In the genomic region with DNA sequence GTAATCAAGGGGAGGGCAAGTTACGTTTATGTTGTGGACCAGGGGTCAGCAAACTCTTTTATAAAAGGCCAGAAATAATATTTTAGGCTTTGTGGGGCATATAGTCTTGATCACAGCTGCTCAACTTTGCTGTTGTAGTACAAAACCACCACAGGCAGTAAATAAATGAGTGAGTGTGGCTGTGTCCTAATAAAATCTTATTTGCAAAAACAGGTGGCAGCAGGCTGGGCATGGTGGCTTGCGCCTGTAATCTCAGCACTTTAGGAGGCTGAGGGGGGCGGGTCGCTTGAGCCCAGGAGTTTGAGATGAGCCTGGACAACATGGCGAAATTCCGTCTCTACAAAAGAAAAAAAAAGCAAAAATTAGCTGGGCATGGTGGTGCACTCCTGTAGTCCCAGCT, we compare ENCODE assay signal across 18 cellular contexts. TPM values are rescaled to one million over a fixed set of nuclear protein-coding genes. Genes with fewer than 3 reads are reported as not detected.
DNase-seq lines count a peak whose midpoint lies in the region; TF ChIP-seq lines count a peak whose summit lies in the region.
"Had no signal": no experiment of that assay in that cellular context is flagged by ENCODE, and none has a peak within 500 bp of the region (broad histone marks: within the 10 kb centered on the region; RNA-seq: fewer than 3 reads in every experiment).

No MANE protein-coding gene starts in this region.

- H2BK120ac ChIP-seq in mesenchymal stem cell (ENCODE audit: low read depth, low read length): no peak overlapping the region

- H3K79me1 ChIP-seq in mesenchymal stem cell (replicated peaks; ENCODE audit: low read length, poor library complexity, severe bottlenecking): no peaks in the 10 kb centered on the region

- peak overlapping the region in 1 of 2 experiments; percentile 67 for H2BK12ac ChIP-seq in mesenchymal stem cell (ENCODE audit: low read length in 2 of 2)

- H3K18ac ChIP-seq in mesenchymal stem cell (ENCODE audit: low read depth in 1 of 2, low read length in 2 of 2): peak overlapping the region; percentile 69 to 72

- intact Hi-C loops in lower leg skin (cut with DNase I; ENCODE audit: low total_unique reads): no loop called here

- H3K9me3 ChIP-seq in SJCRH30 (replicated peaks): no peaks in the 10 kb centered on the region
- no peaks in the 10 kb centered on the region for H3K9me3 ChIP-seq in mesenchymal stem cell (ENCODE audit: control insufficient read depth, low read length)
- H3K9me3 ChIP-seq: Caco-2, HAP-1, MG63 had no signal

- peak overlapping the region; percentile 51 for H4K8ac ChIP-seq in mesenchymal stem cell (ENCODE audit: low read length)

- H2AFZ ChIP-seq in mesenchymal stem cell (ENCODE audit: low read depth, low read length): no peak overlapping the region

- no peak overlapping the region for H3K14ac ChIP-seq in mesenchymal stem cell (ENCODE audit: low read length in 2 of 2)

- TF ChIP-seq CTCF in lower leg skin (IDR thresholded peaks at IDR 0.05): no peak

- H4K91ac ChIP-seq in mesenchymal stem cell (ENCODE audit: low read length): peak overlapping the region; percentile 88

- no peak overlapping the region for H2BK5ac ChIP-seq in mesenchymal stem cell (ENCODE audit: low read depth, low read length, poor library complexity, severe bottlenecking)

- no peaks in the 10 kb centered on the region for H3K36me3 ChIP-seq in SJCRH30
- no peaks in the 10 kb centered on the region for H3K36me3 ChIP-seq in mesenchymal stem cell (ENCODE audit: control insufficient read depth in 1 of 2, insufficient read depth in 2 of 2, low read depth in 1 of 2, low read length in 2 of 2)
- H3K36me3 ChIP-seq: HAP-1, MG63 had no signal

- peaks cover 18% of the 10 kb centered on the region for H3K4me1 ChIP-seq in SJCRH30
- peaks cover 8% of the 10 kb centered on the region for H3K4me1 ChIP-seq in mesenchymal stem cell (ENCODE audit: control insufficient read depth, insufficient read depth, low read depth, low read length)
- H3K4me1 ChIP-seq: HAP-1 had no signal

- no peak overlapping the region for H3K4me2 ChIP-seq in mesenchymal stem cell (ENCODE audit: low read length, poor library complexity, severe bottlenecking)

- no peak overlapping the region for H3K9ac ChIP-seq in mesenchymal stem cell (ENCODE audit: low read length)

- peak overlapping the region; percentile 67 for H2AK5ac ChIP-seq in mesenchymal stem cell (ENCODE audit: low read length, severe bottlenecking)

- H3K4ac ChIP-seq in mesenchymal stem cell (ENCODE audit: low read depth in 1 of 2, low read length in 2 of 2): peak overlapping the region in 1 of 2 experiments; percentile 79

- peak overlapping the region; percentile 12 for H2BK15ac ChIP-seq in mesenchymal stem cell (ENCODE audit: low read depth, poor library complexity, severe bottlenecking)

- H3K27ac ChIP-seq in SJCRH30: peak overlapping the region; percentile 92
- H3K27ac ChIP-seq in mesenchymal stem cell (ENCODE audit: low read length, poor library complexity, severe bottlenecking): peak overlapping the region; percentile 76
- H3K27ac ChIP-seq: 22Rv1 had no signal

- DNase-seq in NCI-H82 (lab: John Stamatoyannopoulos, UW): peak; percentile 37
- DNase-seq in NCI-H82 treated with DMSO at 0.1 percent for 48 hours (lab: John Stamatoyannopoulos, UW; ENCODE audit: unreplicated experiment): no peak
- peak; percentile 67 to 70 for DNase-seq in SJCRH30
- no peak for DNase-seq in mesenchymal stem cell
- no peak for DNase-seq in AG08395 (ENCODE audit: low spot score)
- DNase-seq in epidermal melanocyte (ENCODE audit: insufficient read length, low spot score): no peak
- no peak for DNase-seq in NCI-H1105 treated with DMSO at 0.1 percent for 48 hours (lab: John Stamatoyannopoulos, UW)
- no peak for DNase-seq in lower leg skin (ENCODE audit: low spot score in 2 of 2)
- DNase-seq: C1 segment of cervical spinal cord, Caco-2, NCI-H1092 treated with DMSO at 0.1 percent for 48 hours, NCI-H1930, NCI-H2171, NCI-H446 treated with DMSO at 0.1 percent for 48 hours, NCI-H748 treated with DMSO at 0.1 percent for 48 hours had no signal

- 93% methylated on average over 5 of the region's 6 CpGs for WGBS in mesenchymal stem cell
- 91 to 93% methylated on average over 6 of the region's 6 CpGs for WGBS in lower leg skin, 2 donors

- no peaks in the 10 kb centered on the region for H3K27me3 ChIP-seq in SJCRH30
- no peaks in the 10 kb centered on the region for H3K27me3 ChIP-seq in mesenchymal stem cell (ENCODE audit: control insufficient read depth in 1 of 2, insufficient read depth in 1 of 2, low read length in 2 of 2)
- H3K27me3 ChIP-seq: MG63 had no signal

- TF ChIP-seq POLR2A in lower leg skin (IDR thresholded peaks at IDR 0.05): no peak

- H3K23ac ChIP-seq in mesenchymal stem cell (ENCODE audit: low read length in 2 of 2): no peak overlapping the region

- H3K4me3 ChIP-seq in SJCRH30 (peak overlapping the region; percentile 18), mesenchymal stem cell (ENCODE audit: insufficient read depth in 1 of 2, low read depth in 1 of 2, low read length in 2 of 2) (no peak overlapping the region), lower leg skin (ENCODE audit: low read depth, poor library complexity, severe bottlenecking) (no peak overlapping the region)
- H3K4me3 ChIP-seq: HAP-1, MG63 had no signal

RNA-seq across cellular contexts. Expression of a gene that starts 57.9 kb away (rescaled TPM):
- 65.4 and 74.1 TPM in 2 replicates for total RNA-seq in SJCRH30 (2014; rRNA removed; shearing (Covaris generic))
- 12.5 TPM for polyA plus RNA-seq in mesenchymal stem cell (2013, experiment 1 of 2)
- 12.7 TPM for polyA plus RNA-seq in mesenchymal stem cell (2013, experiment 2 of 2)
- total RNA-seq in lower leg skin: 10 to 100 TPM; 14.1 to 22.4 (median 18.9) TPM

Comparison
In these comparisons a context has a peak if more than half of its experiments do, and no peak if none do; other contexts are left out.
1. DNase-seq: peak in NCI-H82 (single experiment) and SJCRH30 (2 of 2); none in NCI-H82 treated with DMSO at 0.1 percent for 48 hours (single experiment), mesenchymal stem cell (single experiment), AG08395 (single experiment), epidermal melanocyte (single experiment), NCI-H1105 treated with DMSO at 0.1 percent for 48 hours (single experiment) and lower leg skin (0 of 2).